ENCODE assay signal across 8 cellular contexts in the genomic region with DNA sequence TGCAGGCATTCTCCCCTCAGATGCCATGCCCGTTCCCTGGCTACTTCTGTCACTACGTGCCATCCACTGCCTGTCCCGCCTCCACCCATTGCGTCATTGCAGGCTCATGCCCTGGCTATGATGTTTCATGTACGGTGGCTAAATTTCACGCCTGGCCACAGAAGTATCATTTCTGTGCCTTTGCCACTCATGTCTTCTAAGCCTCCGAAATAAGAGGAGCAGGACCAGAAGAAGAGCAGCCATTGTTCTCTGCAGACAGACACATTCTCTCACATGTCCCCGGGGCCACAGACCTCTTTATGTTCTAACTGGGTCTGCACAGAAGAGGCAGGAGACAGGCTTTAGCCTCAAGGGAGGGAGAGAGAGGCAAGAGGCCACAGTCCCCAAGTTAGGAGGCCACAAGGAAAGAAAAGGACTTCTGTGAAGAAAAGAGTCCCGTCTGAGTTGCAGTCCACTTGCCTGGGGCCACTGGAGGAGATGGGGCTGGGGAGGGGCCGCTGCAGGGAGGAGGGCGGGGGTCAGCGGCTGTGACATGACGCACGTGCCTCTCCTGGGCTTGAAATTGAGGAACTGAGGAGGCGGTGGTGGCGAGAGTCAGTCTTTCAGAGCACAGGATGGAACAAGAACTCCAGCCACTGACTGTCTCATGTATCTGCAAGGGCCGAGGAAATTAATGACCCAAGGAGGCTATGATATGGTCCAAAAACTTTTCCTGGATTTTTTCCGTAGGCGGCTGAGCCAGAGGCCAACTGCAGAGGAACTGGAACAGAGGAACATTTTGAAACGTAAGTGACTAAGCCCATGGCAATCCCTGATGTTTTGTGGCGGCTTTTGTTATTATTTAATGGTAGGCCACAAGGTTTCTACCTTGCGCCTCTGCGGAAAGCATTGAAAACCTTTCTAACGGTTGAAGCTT. TPM values are rescaled to one million over a fixed set of nuclear protein-coding genes. Genes with fewer than 3 reads are reported as not detected.
DNase-seq lines count a peak whose midpoint lies in the region; ATAC-seq and TF ChIP-seq lines count a peak whose summit lies in the region.

No MANE protein-coding gene starts in this region.

- ATAC-seq in right lobe of liver: peak; percentile 51 to 79 (median 70)

- no peak overlapping the region for H2BK15ac ChIP-seq in mesendoderm (replicated peaks; ENCODE audit: low read depth)

- 78% methylated on average over 23 of the region's 24 CpGs for WGBS in right lobe of liver (ENCODE audit: insufficient coverage, low coverage, low lambda C conversion rate, missing lambda C conversion rate)
- no CpG with 5 or more reads among the region's 24 CpGs for WGBS in mesendoderm (ENCODE audit: extremely low coverage, insufficient coverage, low lambda C conversion rate)

- H3K4me3 ChIP-seq in GM12865 (ENCODE audit: low read depth, low read length): peak overlapping the region; percentile 80
- no peak overlapping the region for H3K4me3 ChIP-seq in right lobe of liver
- H3K4me3 ChIP-seq in mesendoderm (ENCODE audit: low read length): no peak overlapping the region

- H3K4me2 ChIP-seq in mesendoderm (ENCODE audit: low read length): no peak overlapping the region

- H2AK5ac ChIP-seq in mesendoderm (ENCODE audit: low read length): no peak overlapping the region

- H3K9ac ChIP-seq in mesendoderm (ENCODE audit: low read length): no peak overlapping the region

- TF ChIP-seq CTCF in GM12865 (IDR thresholded peaks at IDR 0.05; ENCODE audit: insufficient read depth, low read depth, low read length, missing control alignments) (no peak), right lobe of liver (IDR thresholded peaks at IDR 0.05) (no peak)

- H2BK120ac ChIP-seq in mesendoderm (ENCODE audit: low read depth, low read length): no peak overlapping the region

- no peak overlapping the region for H3K18ac ChIP-seq in mesendoderm (ENCODE audit: low read length)

- no peaks in the 10 kb centered on the region for H3K9me3 ChIP-seq in right lobe of liver

- no peak overlapping the region for H3K56ac ChIP-seq in mesendoderm (ENCODE audit: low read length)

- H3K23ac ChIP-seq in mesendoderm (ENCODE audit: low read length): no peak overlapping the region

- H3K4ac ChIP-seq in mesendoderm (ENCODE audit: low read depth, low read length): no peak overlapping the region

- peak; percentile 15 for TF ChIP-seq POLR2A in right lobe of liver (IDR thresholded peaks at IDR 0.05)

- H3K36me3 ChIP-seq in right lobe of liver (no peaks in the 10 kb centered on the region), mesendoderm (ENCODE audit: control insufficient read depth, insufficient read depth, low read length) (no peaks in the 10 kb centered on the region)

- no peaks in the 10 kb centered on the region for H3K79me1 ChIP-seq in mesendoderm (ENCODE audit: low read length)

- no peak overlapping the region for H4K8ac ChIP-seq in mesendoderm (ENCODE audit: low read depth, low read length)

- H3K27ac ChIP-seq in right lobe of liver: peak overlapping the region in 1 of 3 donors; percentile 54
- H3K27ac ChIP-seq in mesendoderm (ENCODE audit: low read depth, low read length): no peak overlapping the region

- H3K4me1 ChIP-seq in right lobe of liver (peaks cover 0 to 4% (median 0%) of the 10 kb centered on the region in 4 donors), mesendoderm (ENCODE audit: control insufficient read depth, low read depth, low read length) (peaks cover 2% of the 10 kb centered on the region)

- no peaks in the 10 kb centered on the region for H3K79me2 ChIP-seq in mesendoderm (ENCODE audit: control insufficient read depth, insufficient read depth, low read length)

- intact Hi-C loops in right lobe of liver (cut with DNase I): no loop called here

- DNase-seq in GM12865 (ENCODE audit: low read depth): peak; percentile 83
- DNase-seq in H4 (ENCODE audit: low spot score): peak; percentile 23
- DNase-seq in OCI-M1 (lab: John Stamatoyannopoulos, UW): peak; percentile 94
- DNase-seq in right lobe of liver: peak in 2 of 3 donors; percentile 67 to 74
- no peak for DNase-seq in NCI-H2081 treated with DMSO at 0.1 percent for 48 hours (lab: John Stamatoyannopoulos, UW)
- DNase-seq in stimulated activated CD4-positive, alpha-beta T cell treated with anti-CD3 and anti-CD28 coated beads, Interleukin-4, amount 100 ng/mL, for 24 hours: no peak
- no peak for DNase-seq in mesendoderm
- no peak for DNase-seq in middle frontal gyrus (ENCODE audit: extremely low spot score, low spot score)

- H4K5ac ChIP-seq in mesendoderm (ENCODE audit: low read length): no peak overlapping the region

- no peak overlapping the region for H2BK5ac ChIP-seq in mesendoderm (ENCODE audit: low read length)

- no peaks in the 10 kb centered on the region for H3K27me3 ChIP-seq in right lobe of liver
- no peaks in the 10 kb centered on the region for H3K27me3 ChIP-seq in mesendoderm (ENCODE audit: insufficient read depth, low read length, poor library complexity)

RNA-seq across cellular contexts. Expression of gene TBC1D7, which starts 55.9 kb away (rescaled TPM):
- total RNA-seq in H4 (2014; rRNA removed; shearing (Covaris generic)): 31.9 and 33.7 TPM in 2 replicates
- 10 to 100 TPM in 2 of 6 experiments, 1 to 10 TPM in 4; 7.8 to 16.0 (median 9.7) TPM for total RNA-seq in right lobe of liver
- polyA plus RNA-seq in mesendoderm (2013, experiment 1 of 2): 38.5 TPM
- polyA plus RNA-seq in mesendoderm (2013, experiment 2 of 2): 40.5 TPM

Comparison
In these comparisons a context has a peak if more than half of its experiments do, and no peak if none do; other contexts are left out.
1. DNase-seq: peak in GM12865 (single experiment), H4 (single experiment), OCI-M1 (single experiment) and right lobe of liver (2 of 3); none in NCI-H2081 treated with DMSO at 0.1 percent for 48 hours (single experiment), stimulated activated CD4-positive, alpha-beta T cell treated with anti-CD3 and anti-CD28 coated beads, Interleukin-4, amount 100 ng/mL, for 24 hours (single experiment), mesendoderm (single experiment) and middle frontal gyrus (single experiment).